In the genomic region with DNA sequence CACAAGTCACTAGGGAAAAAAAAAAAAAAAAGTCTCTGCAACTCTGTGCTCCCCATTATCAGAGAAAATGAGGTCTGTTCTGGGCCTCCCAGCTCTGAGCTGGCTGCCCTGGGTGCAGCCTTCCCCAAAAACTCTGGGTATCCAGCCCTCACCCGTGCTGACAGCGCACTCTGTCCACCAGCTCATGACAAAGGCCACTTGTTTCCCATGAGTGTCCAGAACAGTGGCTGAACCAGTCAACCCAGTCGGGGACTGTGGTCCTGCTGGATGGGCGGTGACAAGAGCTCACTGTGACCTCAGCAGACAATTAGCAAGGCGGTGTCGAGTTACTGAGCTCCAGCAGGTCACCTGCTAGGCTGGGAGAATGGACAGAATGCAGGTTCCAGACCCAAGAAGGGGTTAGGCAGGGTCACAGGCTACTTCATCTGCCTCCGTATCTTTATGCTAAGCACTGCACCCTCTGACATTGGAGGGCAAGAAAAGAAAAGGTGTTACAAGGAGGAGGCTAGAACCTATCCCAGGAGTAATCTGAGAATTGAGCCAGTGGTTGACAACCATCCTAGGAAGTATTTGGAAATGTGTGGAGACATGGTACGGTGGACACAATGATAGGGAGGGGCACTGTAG, we compare ENCODE assay signal across 9 cellular contexts. TPM values are rescaled to one million over a fixed set of nuclear protein-coding genes. Genes with fewer than 3 reads are reported as not detected.
DNase-seq lines count a peak whose midpoint lies in the region; TF ChIP-seq lines count a peak whose summit lies in the region.
"Had no signal": no experiment of that assay in that cellular context is flagged by ENCODE, and none has a peak within 500 bp of the region (broad histone marks: within the 10 kb centered on the region; RNA-seq: fewer than 3 reads in every experiment).

No MANE protein-coding gene starts in this region.

- H3K4me3 ChIP-seq in Caco-2 (ENCODE audit: low read depth, low read length) (no peak overlapping the region), cardiac muscle cell (no peak overlapping the region), neural cell (ENCODE audit: low read length) (no peak overlapping the region), osteoblast (ENCODE audit: insufficient read depth, low read length) (no peak overlapping the region)

- peaks cover 72% of the 10 kb centered on the region for H3K4me1 Mint-ChIP-seq in Caco-2 (ENCODE audit: low read depth, unreplicated experiment)

- no peaks in the 10 kb centered on the region for H3K9me2 ChIP-seq in neural cell (ENCODE audit: insufficient read depth, low read length)

- H3K79me2 ChIP-seq in neural cell (replicated peaks; ENCODE audit: insufficient read depth, low read length) (peaks cover 60% of the 10 kb centered on the region), osteoblast (ENCODE audit: insufficient read depth, low read length) (peaks cover 94% of the 10 kb centered on the region)

- H4K20me1 ChIP-seq in neural cell (ENCODE audit: insufficient read depth): no peaks in the 10 kb centered on the region
- H4K20me1 ChIP-seq in osteoblast (ENCODE audit: insufficient read depth, low read length): peaks cover 90% of the 10 kb centered on the region

- H3K4me2 ChIP-seq in neural cell (ENCODE audit: low read length) (no peak overlapping the region), osteoblast (ENCODE audit: insufficient read depth, low read length) (no peak overlapping the region)

- intact Hi-C loops in Caco-2 (cut with micrococcal nuclease; ENCODE audit: unreplicated experiment): loop anchor here (1.0 to 2.0 kb wide), 4 partner anchors 20 to 40 kb away; a partner anchor contains a TSS

- H3K27me3 Mint-ChIP-seq in Caco-2 (ENCODE audit: insufficient read depth, unreplicated experiment): no peaks in the 10 kb centered on the region

- H3K9me3 ChIP-seq in Caco-2 (no peaks in the 10 kb centered on the region), cardiac muscle cell (ENCODE audit: low read depth) (no peaks in the 10 kb centered on the region), neural cell (ENCODE audit: low read length) (no peaks in the 10 kb centered on the region), osteoblast (ENCODE audit: low read depth, low read length) (no peaks in the 10 kb centered on the region)

- TF ChIP-seq EP300 in neural cell (conservative IDR thresholded peaks at IDR 0.05; ENCODE audit: poor library complexity, severe bottlenecking): no peak

- H3K27ac ChIP-seq in cardiac muscle cell (peak overlapping the region; percentile 53), neural cell (ENCODE audit: low read length) (peak overlapping the region; percentile 98), osteoblast (ENCODE audit: low read depth, low read length) (no peak overlapping the region)

- no peaks in the 10 kb centered on the region for H3K27me3 ChIP-seq in Caco-2 (replicated peaks; ENCODE audit: control insufficient read depth, insufficient read depth, low read length)
- no peaks in the 10 kb centered on the region for H3K27me3 ChIP-seq in cardiac muscle cell
- H3K27me3 ChIP-seq in neural cell (ENCODE audit: insufficient read depth, low read depth, low read length): no peaks in the 10 kb centered on the region
- no peaks in the 10 kb centered on the region for H3K27me3 ChIP-seq in osteoblast (ENCODE audit: insufficient read depth, low read length)

- H3K36me3 Mint-ChIP-seq in Caco-2 (ENCODE audit: insufficient read depth, unreplicated experiment): peaks cover 40% of the 10 kb centered on the region

- H3K36me3 ChIP-seq in Caco-2 (ENCODE audit: control insufficient read depth, insufficient read depth, low read length) (no peaks in the 10 kb centered on the region), cardiac muscle cell (no peaks in the 10 kb centered on the region), neural cell (ENCODE audit: insufficient read depth, low read length) (no peaks in the 10 kb centered on the region), osteoblast (ENCODE audit: insufficient read depth, low read length) (no peaks in the 10 kb centered on the region)

- H3K9ac ChIP-seq in neural cell (ENCODE audit: low read length): no peak overlapping the region

- H3F3A ChIP-seq in neural cell (ENCODE audit: insufficient read depth, low read length, poor library complexity, severe bottlenecking): peaks cover 10% of the 10 kb centered on the region

- POLR2A ChIA-PET in Caco-2 (lab: Charles Lee): interaction anchor here (0.6 to 1.1 kb wide), 4 partner anchors 20 to 143 kb away, joined by 3 to 6 read pairs (median 3); no protein-coding TSS in a partner anchor

- CTCF ChIA-PET in Caco-2 (lab: Charles Lee): interaction anchor here (0.5 to 2.4 kb wide), 13 partner anchors 11 to 723 kb away, joined by 3 to 19 read pairs (median 4); no protein-coding TSS in a partner anchor

- H3K4me1 ChIP-seq in Caco-2 (peaks cover 35% of the 10 kb centered on the region), cardiac muscle cell (ENCODE audit: low read depth) (peaks cover 36% of the 10 kb centered on the region), osteoblast (ENCODE audit: insufficient read depth, low read length) (peaks cover 16% of the 10 kb centered on the region)

- H3K4me3 Mint-ChIP-seq in Caco-2 (ENCODE audit: unreplicated experiment): peak overlapping the region; percentile 59
- H3K4me3 Mint-ChIP-seq: T-helper 2 cell treated with Interferon-gamma antibody and Interleukin-4, amounts not matched to agents 5 μg/mL and 100 μg/mL, for 36 hours had no signal

- DNase-seq in Caco-2 (peak; percentile 95), NCI-H748 (lab: John Stamatoyannopoulos, UW; ENCODE audit: unreplicated experiment) (peak; percentile 67), cardiac muscle cell (ENCODE audit: low read depth in 1 of 2, low spot score in 1 of 2) (peak in 1 of 2 donors; percentile 87), osteoblast (ENCODE audit: insufficient read length, low spot score, missing footprints) (no peak), activated gamma-delta T cell treated with Interleukin-2 at 50 U/mL for 16 hours (no peak), UCSD-AML1 (lab: John Stamatoyannopoulos, UW; ENCODE audit: unreplicated experiment) (no peak)
- DNase-seq in activated CD4-positive, alpha-beta T cell treated with anti-CD3 and anti-CD28 coated beads, Interleukin-2, amount 50 U/mL, for 48 hours: no peak

- no peaks in the 10 kb centered on the region for H3K9me3 Mint-ChIP-seq in Caco-2 (ENCODE audit: unreplicated experiment)
- H3K9me3 Mint-ChIP-seq: T-helper 2 cell treated with Interferon-gamma antibody and Interleukin-4, amounts not matched to agents 5 μg/mL and 100 μg/mL, for 36 hours had no signal

- no peak for TF ChIP-seq RAD21 in neural cell (conservative IDR thresholded peaks at IDR 0.05)

- peak overlapping the region; percentile 86 for H3K27ac Mint-ChIP-seq in Caco-2 (ENCODE audit: unreplicated experiment)
- H3K27ac Mint-ChIP-seq: T-helper 2 cell treated with Interferon-gamma antibody and Interleukin-4, amounts not matched to agents 5 μg/mL and 100 μg/mL, for 36 hours had no signal

- BruUV-seq in Caco-2 (replicated peaks; lab: Mats Ljungman, UMichigan): no TSS peak

- TF ChIP-seq CTCF in Caco-2 (IDR thresholded peaks at IDR 0.05; ENCODE audit: insufficient read depth in 1 of 2, low read depth in 1 of 2, low read length in 1 of 2, severe bottlenecking in 1 of 2, unreplicated experiment in 1 of 2): no peak
- TF ChIP-seq CTCF in cardiac muscle cell (IDR thresholded peaks at IDR 0.05; ENCODE audit: low read depth, low read length): no peak
- no peak for TF ChIP-seq CTCF in neural cell (IDR thresholded peaks at IDR 0.05; ENCODE audit: poor library complexity, severe bottlenecking)
- TF ChIP-seq CTCF in osteoblast (IDR thresholded peaks at IDR 0.05; ENCODE audit: extremely low read depth, low read depth, low read length): no peak

- H2AFZ ChIP-seq in neural cell (ENCODE audit: low read depth, low read length) (no peak overlapping the region), osteoblast (ENCODE audit: low read length) (no peak overlapping the region)

TF ChIP-seq in neural cell, 6 proteins besides CTCF, POLR2A, EP300 and RAD21:
- TF ChIP-seq EZH2 (IDR thresholded peaks at IDR 0.05; ENCODE audit: borderline replicate concordance, insufficient read depth, low read length, poor library complexity, severe bottlenecking) (no peak), SMC3 (conservative IDR thresholded peaks at IDR 0.05; ENCODE audit: poor library complexity) (no peak), POLR2AphosphoS5 (IDR thresholded peaks at IDR 0.05) (no peak), MXI1 (conservative IDR thresholded peaks at IDR 0.05; ENCODE audit: poor library complexity, severe bottlenecking) (no peak), TAF1 (IDR thresholded peaks at IDR 0.05; ENCODE audit: low read depth) (no peak)
- TF ChIP-seq, protein P1, sequence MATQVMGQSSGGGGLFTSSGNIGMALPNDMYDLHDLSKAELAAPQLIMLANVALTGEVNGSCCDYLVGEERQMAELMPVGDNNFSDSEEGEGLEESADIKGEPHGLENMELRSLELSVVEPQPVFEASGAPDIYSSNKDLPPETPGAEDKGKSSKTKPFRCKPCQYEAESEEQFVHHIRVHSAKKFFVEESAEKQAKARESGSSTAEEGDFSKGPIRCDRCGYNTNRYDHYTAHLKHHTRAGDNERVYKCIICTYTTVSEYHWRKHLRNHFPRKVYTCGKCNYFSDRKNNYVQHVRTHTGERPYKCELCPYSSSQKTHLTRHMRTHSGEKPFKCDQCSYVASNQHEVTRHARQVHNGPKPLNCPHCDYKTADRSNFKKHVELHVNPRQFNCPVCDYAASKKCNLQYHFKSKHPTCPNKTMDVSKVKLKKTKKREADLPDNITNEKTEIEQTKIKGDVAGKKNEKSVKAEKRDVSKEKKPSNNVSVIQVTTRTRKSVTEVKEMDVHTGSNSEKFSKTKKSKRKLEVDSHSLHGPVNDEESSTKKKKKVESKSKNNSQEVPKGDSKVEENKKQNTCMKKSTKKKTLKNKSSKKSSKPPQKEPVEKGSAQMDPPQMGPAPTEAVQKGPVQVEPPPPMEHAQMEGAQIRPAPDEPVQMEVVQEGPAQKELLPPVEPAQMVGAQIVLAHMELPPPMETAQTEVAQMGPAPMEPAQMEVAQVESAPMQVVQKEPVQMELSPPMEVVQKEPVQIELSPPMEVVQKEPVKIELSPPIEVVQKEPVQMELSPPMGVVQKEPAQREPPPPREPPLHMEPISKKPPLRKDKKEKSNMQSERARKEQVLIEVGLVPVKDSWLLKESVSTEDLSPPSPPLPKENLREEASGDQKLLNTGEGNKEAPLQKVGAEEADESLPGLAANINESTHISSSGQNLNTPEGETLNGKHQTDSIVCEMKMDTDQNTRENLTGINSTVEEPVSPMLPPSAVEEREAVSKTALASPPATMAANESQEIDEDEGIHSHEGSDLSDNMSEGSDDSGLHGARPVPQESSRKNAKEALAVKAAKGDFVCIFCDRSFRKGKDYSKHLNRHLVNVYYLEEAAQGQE (IDR thresholded peaks at IDR 0.05; ENCODE audit: borderline replicate concordance): no peak

RNA-seq across cellular contexts. Expression of a gene that starts 37.2 kb away (rescaled TPM):
- total RNA-seq in Caco-2 (2022): 65.9 and 69.7 TPM in 2 replicates
- total RNA-seq in cardiac muscle cell: 45.7 and 64.4 TPM in 2 replicates
- polyA plus RNA-seq in cardiac muscle cell: 20.3 and 24.7 TPM in 2 replicates
- polyA plus RNA-seq in neural cell: 72.9 and 84.0 TPM in 2 replicates
- 103 and 105 TPM in 2 replicates for polyA minus RNA-seq in neural cell
- 51.4 and 51.6 TPM in 2 replicates for total RNA-seq in osteoblast

Comparison
In these comparisons a context has a peak if more than half of its experiments do, and no peak if none do; other contexts are left out.
1. DNase-seq: peak in Caco-2 (2 of 2) and NCI-H748 (single experiment); none in osteoblast (single experiment), activated gamma-delta T cell treated with Interleukin-2 at 50 U/mL for 16 hours (single experiment), activated CD4-positive, alpha-beta T cell treated with anti-CD3 and anti-CD28 coated beads, Interleukin-2, amount 50 U/mL, for 48 hours (0 of 2) and UCSD-AML1 (single experiment).